Comparison of ENCODE assay signal across 17 cellular contexts in the genomic region with DNA sequence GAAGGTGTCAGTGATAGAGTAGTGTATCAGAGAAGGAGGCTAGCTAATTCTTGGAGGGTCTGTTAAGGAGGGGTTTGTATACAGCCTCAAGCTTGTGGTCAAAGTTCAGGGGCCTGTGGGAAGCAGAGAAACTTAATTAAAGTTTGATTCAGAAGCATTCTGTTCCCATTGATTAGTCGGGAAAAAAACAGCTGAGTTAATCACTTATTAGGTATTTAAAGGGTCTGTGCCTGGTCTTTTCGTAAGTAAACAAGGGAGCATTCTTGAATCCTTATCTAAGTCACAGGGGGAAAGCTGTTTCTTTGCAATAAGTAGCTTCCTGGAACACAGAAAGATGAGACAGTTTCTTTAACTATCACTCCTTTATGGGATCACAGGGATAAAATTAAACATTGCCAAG.
"Had no signal": no experiment of that assay in that cellular context is flagged by ENCODE, and none has a peak within 500 bp of the region (broad histone marks: within the 10 kb centered on the region; RNA-seq: fewer than 3 reads in every experiment).

No MANE protein-coding gene starts in this region.

- DNase-seq: activated CD4-positive, alpha-beta T cell treated with anti-CD3 and anti-CD28 coated beads, Interleukin-2, amount 50 U/mL, for 4 hours; activated CD4-positive, CD25-positive, alpha-beta regulatory T cell treated with anti-CD3 and anti-CD28 coated beads, Interleukin-2, amount 50 U/mL, for 72 hours; activated naive CD4-positive, alpha-beta T cell treated with anti-CD3 and anti-CD28 coated beads, Interleukin-2, amount 10 ng/mL, durations not matched to agents 7 days and 5 days; activated T-cell treated with anti-CD3 and anti-CD28 coated beads for 4 hours; dermis blood vessel endothelial cell; islet precursor cell; left ventricle myocardium superior; sigmoid colon; stimulated activated CD4-positive, alpha-beta T cell treated with anti-CD3 and anti-CD28 coated beads, Interleukin-1b, Interleukin-23, amount 100 ng/mL, for 48 hours; stomach; testis; upper lobe of right lung had no signal

- H3K27me3 ChIP-seq: ascending aorta, gastroesophageal sphincter, sigmoid colon, stomach, testis, upper lobe of right lung had no signal

- H3K4me1 Mint-ChIP-seq: activated naive CD4-positive, alpha-beta T cell treated with anti-CD3 and anti-CD28 coated beads, Interleukin-2, amount 10 ng/mL, durations not matched to agents 7 days and 5 days; memory B cell had no signal

- H3K36me3 ChIP-seq: ascending aorta, gastroesophageal sphincter, sigmoid colon, stomach, upper lobe of right lung had no signal

- H3K9me3 ChIP-seq: ascending aorta, gastroesophageal sphincter, sigmoid colon, stomach, testis, upper lobe of right lung had no signal

- H3K9me3 Mint-ChIP-seq: activated naive CD4-positive, alpha-beta T cell treated with anti-CD3 and anti-CD28 coated beads, Interleukin-2, amount 10 ng/mL, durations not matched to agents 7 days and 5 days; activated T-helper 2 cell treated with anti-CD3 and anti-CD28 coated beads, Interferon-gamma antibody, Interleukin-2, Interleukin-4, amounts not matched to agents 10 μg/mL and 5 μg/mL and 100 μg/mL, durations not matched to agents 14 hours and 24 hours and 36 hours had no signal

- H3K4me3 ChIP-seq: ascending aorta, gastroesophageal sphincter, sigmoid colon, stomach, testis, upper lobe of right lung had no signal

- H3K4me3 Mint-ChIP-seq: activated naive CD4-positive, alpha-beta T cell treated with anti-CD3 and anti-CD28 coated beads, Interleukin-2, amount 10 ng/mL, durations not matched to agents 7 days and 5 days; memory B cell; natural killer cell treated with Interleukin-12 subunit alpha and Interleukin-12 subunit beta and Interleukin-15 and Interleukin-18, amount 100 ng/mL, for 72 hours had no signal

- ATAC-seq: gastroesophageal sphincter; left ventricle myocardium superior; natural killer cell treated with Interleukin-12 subunit alpha and Interleukin-12 subunit beta and Interleukin-15 and Interleukin-18, amount 100 ng/mL, for 72 hours; upper lobe of right lung had no signal

- H3K36me3 Mint-ChIP-seq: activated naive CD4-positive, alpha-beta T cell treated with anti-CD3 and anti-CD28 coated beads, Interleukin-2, amount 10 ng/mL, durations not matched to agents 7 days and 5 days; memory B cell; natural killer cell treated with Interleukin-12 subunit alpha and Interleukin-12 subunit beta and Interleukin-15 and Interleukin-18, amount 100 ng/mL, for 72 hours had no signal

- H3K27ac Mint-ChIP-seq: activated naive CD4-positive, alpha-beta T cell treated with anti-CD3 and anti-CD28 coated beads, Interleukin-2, amount 10 ng/mL, durations not matched to agents 7 days and 5 days; activated T-helper 2 cell treated with anti-CD3 and anti-CD28 coated beads, Interferon-gamma antibody, Interleukin-2, Interleukin-4, amounts not matched to agents 10 μg/mL and 5 μg/mL and 100 μg/mL, durations not matched to agents 14 hours and 24 hours and 36 hours; memory B cell; natural killer cell treated with Interleukin-12 subunit alpha and Interleukin-12 subunit beta and Interleukin-15 and Interleukin-18, amount 100 ng/mL, for 72 hours had no signal

- H3K27me3 Mint-ChIP-seq: activated naive CD4-positive, alpha-beta T cell treated with anti-CD3 and anti-CD28 coated beads, Interleukin-2, amount 10 ng/mL, durations not matched to agents 7 days and 5 days; memory B cell; natural killer cell treated with Interleukin-12 subunit alpha and Interleukin-12 subunit beta and Interleukin-15 and Interleukin-18, amount 100 ng/mL, for 72 hours had no signal

- H3K4me1 ChIP-seq: ascending aorta, gastroesophageal sphincter, sigmoid colon, stomach, testis, upper lobe of right lung had no signal

- H3K27ac ChIP-seq: ascending aorta, gastroesophageal sphincter, sigmoid colon, stomach, testis, upper lobe of right lung had no signal
